Comparison of ENCODE assay signal across 2 cellular contexts in genomic region chr5:73907164-73907563, GRCh38.
TF ChIP-seq lines count a peak whose summit lies in the region.

No MANE protein-coding gene starts in this region.

TF ChIP-seq in A549, 52 proteins besides CTCF, POLR2A, EP300 and RAD21:
- no peak for TF ChIP-seq ATOH8 (CRISPR knock-in tag; IDR thresholded peaks at IDR 0.05; ENCODE audit: low read depth)
- TF ChIP-seq KDM1A (IDR thresholded peaks at IDR 0.05; ENCODE audit: low read depth) = no peak
- no peak for TF ChIP-seq ESRRA (IDR thresholded peaks at IDR 0.05; ENCODE audit: borderline replicate concordance, low read length)
- no peak for TF ChIP-seq HDAC2 (IDR thresholded peaks at IDR 0.05)
- TF ChIP-seq HOXA7 (CRISPR knock-in tag; IDR thresholded peaks at IDR 0.05) = no peak
- no peak for TF ChIP-seq HOXB13 (CRISPR knock-in tag; IDR thresholded peaks at IDR 0.05; ENCODE audit: low read depth)
- TF ChIP-seq MYC (IDR thresholded peaks at IDR 0.05; ENCODE audit: borderline replicate concordance, low read length) = no peak
- TF ChIP-seq CHD2 (IDR thresholded peaks at IDR 0.05; ENCODE audit: low read length, partially characterized antibody) = no peak
- no peak for TF ChIP-seq NFE2L2 (conservative IDR thresholded peaks at IDR 0.05; ENCODE audit: low read length)
- no peak for TF ChIP-seq JUN (IDR thresholded peaks at IDR 0.05)
- TF ChIP-seq CBX2 (IDR thresholded peaks at IDR 0.05; ENCODE audit: borderline replicate concordance, low read depth) = no peak
- no peak for TF ChIP-seq KDM5A (IDR thresholded peaks at IDR 0.05)
- TF ChIP-seq SMC3 (IDR thresholded peaks at IDR 0.05) = no peak
- no peak for TF ChIP-seq CBX8 (IDR thresholded peaks at IDR 0.05)
- TF ChIP-seq RARB (CRISPR knock-in tag; IDR thresholded peaks at IDR 0.05) = no peak
- TF ChIP-seq JUNB (IDR thresholded peaks at IDR 0.05) = no peak
- TF ChIP-seq NPAS2 (CRISPR knock-in tag; IDR thresholded peaks at IDR 0.05; ENCODE audit: borderline replicate concordance) = no peak
- TF ChIP-seq RCOR1 (IDR thresholded peaks at IDR 0.05; ENCODE audit: low read depth, low read length) = no peak
- no peak for TF ChIP-seq RNF2 (IDR thresholded peaks at IDR 0.05; ENCODE audit: borderline replicate concordance, low read depth)

TF ChIP-seq in HepG2, 621 proteins besides CTCF, POLR2A, EP300 and RAD21:
- TF ChIP-seq HOXA3 (CRISPR knock-in tag; IDR thresholded peaks at IDR 0.05) = no peak
- TF ChIP-seq HES4 (CRISPR knock-in tag; IDR thresholded peaks at IDR 0.05; ENCODE audit: borderline replicate concordance) = no peak
- TF ChIP-seq CCAR2 (optimal IDR thresholded peaks at IDR 0.05; ENCODE audit: low read depth, low read length) = no peak
- no peak for TF ChIP-seq MTA1 (CRISPR knock-in tag; IDR thresholded peaks at IDR 0.05; ENCODE audit: borderline replicate concordance)
- no peak for TF ChIP-seq HOXA7 (CRISPR knock-in tag; IDR thresholded peaks at IDR 0.05)
- no peak for TF ChIP-seq ZSCAN22 (CRISPR knock-in tag; IDR thresholded peaks at IDR 0.05)
- no peak for TF ChIP-seq ZNF281 (CRISPR knock-in tag; IDR thresholded peaks at IDR 0.05; ENCODE audit: borderline replicate concordance)
- TF ChIP-seq TOPORS (CRISPR knock-in tag; IDR thresholded peaks at IDR 0.05) = no peak
- no peak for TF ChIP-seq ZNF562 (CRISPR knock-in tag; IDR thresholded peaks at IDR 0.05; ENCODE audit: borderline replicate concordance)
- TF ChIP-seq, protein P1, sequence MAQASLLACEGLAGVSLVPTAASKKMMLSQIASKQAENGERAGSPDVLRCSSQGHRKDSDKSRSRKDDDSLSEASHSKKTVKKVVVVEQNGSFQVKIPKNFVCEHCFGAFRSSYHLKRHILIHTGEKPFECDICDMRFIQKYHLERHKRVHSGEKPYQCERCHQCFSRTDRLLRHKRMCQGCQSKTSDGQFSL (CRISPR knock-in tag; IDR thresholded peaks at IDR 0.05) = no peak
- no peak for TF ChIP-seq ZNF329 (CRISPR knock-in tag; IDR thresholded peaks at IDR 0.05; ENCODE audit: low read depth)
- TF ChIP-seq TGIF2 (CRISPR knock-in tag; IDR thresholded peaks at IDR 0.05) = no peak
- TF ChIP-seq PRDM10 (CRISPR knock-in tag; IDR thresholded peaks at IDR 0.05; ENCODE audit: low read depth) = no peak
- no peak for TF ChIP-seq ZFP36L1 (CRISPR knock-in tag; IDR thresholded peaks at IDR 0.05)
- TF ChIP-seq ARID5B (CRISPR knock-in tag; IDR thresholded peaks at IDR 0.05) = no peak
